Comparison of ENCODE assay signal across 9 cellular contexts in genomic region chr6:20126789-20127653, GRCh38.
DNase-seq lines count a peak whose midpoint lies in the region; ATAC-seq, FAIRE-seq and TF ChIP-seq lines count a peak whose summit lies in the region.
"Had no signal": no experiment of that assay in that cellular context is flagged by ENCODE, and none has a peak within 500 bp of the region (broad histone marks: within the 10 kb centered on the region; RNA-seq: fewer than 3 reads in every experiment).

No MANE protein-coding gene starts in this region.

- H3K27me3 ChIP-seq in pancreas = no peaks in the 10 kb centered on the region
- H3K27me3 ChIP-seq in tibial artery = no peaks in the 10 kb centered on the region

- TF ChIP-seq CTCF in pancreas (IDR thresholded peaks at IDR 0.05) = peak; percentile 87 to 96 (median 88)
- TF ChIP-seq CTCF in tibial artery (IDR thresholded peaks at IDR 0.05) = peak; percentile 70 to 90

- no peaks in the 10 kb centered on the region for H3K9me3 ChIP-seq in pancreas
- no peaks in the 10 kb centered on the region for H3K9me3 ChIP-seq in tibial artery

- H3K27ac ChIP-seq in pancreas = peak overlapping the region in 2 of 4 donors; percentile 52 to 64
- H3K27ac ChIP-seq in tibial artery = peak overlapping the region; percentile 5 to 19

- H3K4me3 ChIP-seq in pancreas (no peak overlapping the region), tibial artery (no peak overlapping the region)

- H3K36me3 ChIP-seq in pancreas (no peaks in the 10 kb centered on the region), tibial artery (peaks cover 0 to 33% (median 0%) of the 10 kb centered on the region in 3 donors)

- peak; percentile 92 for DNase-seq in DMS53 treated with DMSO at 0.1 percent for 48 hours (lab: John Stamatoyannopoulos, UW; ENCODE audit: unreplicated experiment)
- DNase-seq in LoVo (ENCODE audit: low spot score) = peak; percentile 69
- peak; percentile 59 for DNase-seq in RKO (ENCODE audit: low spot score)
- DNase-seq in activated T-helper 1 cell treated with anti-CD3 and anti-CD28 coated beads, Interleukin-2, amount 50 U/mL, for 16 hours (ENCODE audit: low read depth in 1 of 2, low spot score in 1 of 2) = peak; percentile 33 to 34
- peak; percentile 19 to 26 for DNase-seq in frontal cortex (ENCODE audit: low spot score in 2 of 2)
- DNase-seq in pancreas = peak; percentile 44 to 89 (median 68)
- DNase-seq in tibial artery = peak; percentile 60 to 73

- ATAC-seq in GM21825 (IDR thresholded peaks at IDR 0.05; ENCODE audit: unreplicated experiment) (peak; percentile 88), pancreas (peak; percentile 91 to 97 (median 94))

- intact Hi-C loops in pancreas (cut with DNase I) = no loop called here
- intact Hi-C loops in tibial artery (cut with DNase I; ENCODE audit: low total_unique reads) = no loop called here

- FAIRE-seq in frontal cortex (lab: Jason Lieb, UNC) (no peak), pancreas (lab: Jason Lieb, UNC) (no peak)
- FAIRE-seq: endometrium had no signal

- WGBS in pancreas, 2 donors = 25 to 31% methylated on average over 18 of the region's 18 CpGs

- H3K4me1 ChIP-seq in pancreas (peaks cover 0 to 8% (median 0%) of the 10 kb centered on the region in 3 donors), tibial artery (peaks cover 0 to 4% (median 0%) of the 10 kb centered on the region in 4 donors)

Comparison
In these comparisons a context has a peak if more than half of its experiments do, and no peak if none do; other contexts are left out.
1. DNase-seq: peak in every context shown above with its lines; median percentile 92 in DMS53 treated with DMSO at 0.1 percent for 48 hours; 69 in LoVo; 68 in pancreas; 66 in tibial artery; 59 in RKO; 34 in activated T-helper 1 cell treated with anti-CD3 and anti-CD28 coated beads, Interleukin-2, amount 50 U/mL, for 16 hours; 22 in frontal cortex.